Comparison of ENCODE assay signal across 24 cellular contexts in the genomic region with DNA sequence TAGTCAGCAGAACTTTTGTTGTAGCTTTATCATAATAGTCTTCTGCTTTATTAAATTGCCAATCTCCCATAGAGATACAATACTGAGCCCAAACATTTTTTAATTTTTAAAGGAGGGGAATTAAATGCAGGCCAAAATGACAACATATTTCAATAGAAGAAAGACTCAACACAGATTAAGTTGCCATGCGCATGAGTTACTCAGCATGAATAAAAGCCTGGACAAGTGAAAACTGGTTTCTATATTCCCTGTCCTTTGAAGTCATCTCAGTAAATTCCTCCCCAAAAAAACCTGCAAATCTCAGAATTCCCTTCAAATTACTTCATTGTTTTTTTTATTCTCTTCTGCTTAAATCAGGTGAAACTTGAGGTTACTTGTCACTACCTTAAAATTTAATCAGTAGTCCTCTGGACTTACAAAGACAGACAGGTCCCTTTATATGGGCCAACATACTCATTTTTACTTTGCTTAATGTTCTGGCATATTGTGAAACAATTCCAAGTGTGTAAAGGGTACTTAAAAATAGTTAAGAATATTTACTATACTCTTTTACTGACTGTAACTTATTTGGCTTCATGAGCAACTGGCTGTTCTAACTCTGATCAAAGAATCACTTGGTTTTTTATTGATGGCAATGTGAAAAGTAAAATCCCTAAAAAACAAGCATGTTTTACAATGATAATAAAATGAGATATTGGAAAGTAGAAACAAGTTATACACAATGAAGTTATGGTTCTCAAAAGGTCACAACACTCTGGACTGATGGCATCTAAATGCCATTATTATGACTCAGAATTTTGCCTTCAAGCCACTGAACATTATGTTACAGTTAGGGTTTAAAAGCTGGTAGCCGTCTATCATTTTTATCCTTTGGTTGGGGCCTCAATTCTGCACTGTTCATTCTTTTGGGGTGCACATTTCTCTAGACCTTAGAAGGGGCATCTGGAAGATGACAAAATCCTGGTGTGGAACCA. TPM values are rescaled to one million over a fixed set of nuclear protein-coding genes. Genes with fewer than 3 reads are reported as not detected.
DNase-seq lines count a peak whose midpoint lies in the region; ATAC-seq and TF ChIP-seq lines count a peak whose summit lies in the region.
"Had no signal": no experiment of that assay in that cellular context is flagged by ENCODE, and none has a peak within 500 bp of the region (broad histone marks: within the 10 kb centered on the region; RNA-seq: fewer than 3 reads in every experiment).

No MANE protein-coding gene starts in this region.

- no peaks in the 10 kb centered on the region for H4K20me1 ChIP-seq in GM23248 (ENCODE audit: insufficient read depth)

- H3K27ac Mint-ChIP-seq in osteocyte (ENCODE audit: unreplicated experiment) = peak overlapping the region; percentile 16
- H3K27ac Mint-ChIP-seq: activated naive CD4-positive, alpha-beta T cell treated with anti-CD3 and anti-CD28 coated beads, Interleukin-2, amount 50 U/mL, for 72 hours; endodermal cell; T-helper 1 cell treated with Interleukin-12 subunit alpha and Interleukin-12 subunit beta and Interleukin-4 antibody, amounts not matched to agents 30 μg/mL and 1 μg/mL, for 36 hours; type B pancreatic cell had no signal

- H3K36me3 Mint-ChIP-seq in osteocyte (ENCODE audit: unreplicated experiment) = peaks cover 5% of the 10 kb centered on the region
- H3K36me3 Mint-ChIP-seq: activated naive CD4-positive, alpha-beta T cell treated with anti-CD3 and anti-CD28 coated beads, Interleukin-2, amount 50 U/mL, for 72 hours; type B pancreatic cell had no signal

- peak overlapping the region; percentile 13 for H3K4me2 ChIP-seq in GM23248 (ENCODE audit: unreplicated experiment)

- no peak for TF ChIP-seq CTCF in osteocyte (IDR thresholded peaks at IDR 0.05)

- H3K9me3 ChIP-seq in GM23248 (ENCODE audit: low read depth) (no peaks in the 10 kb centered on the region), SJCRH30 (replicated peaks) (0 out of 2 replicates have a peak, but pooled peaks cover 3% of the 10 kb centered on the region)
- H3K9me3 ChIP-seq: gastrocnemius medialis, HAP-1 had no signal

- H3F3A ChIP-seq in GM23248 (ENCODE audit: insufficient read depth) = no peaks in the 10 kb centered on the region

- DNase-seq in GM23248 (peak; percentile 35), SJCRH30 (no peak), osteocyte (ENCODE audit: extremely low spot score, unreplicated experiment) (no peak), NCI-H2227 (lab: John Stamatoyannopoulos, UW; ENCODE audit: unreplicated experiment) (no peak)
- DNase-seq in stimulated activated naive CD8-positive, alpha-beta T cell treated with anti-CD3 and anti-CD28 coated beads, Interleukin-15, Interleukin-2, amounts not matched to agents 100 U/mL and 50 U/mL, for 24 hours = no peak
- DNase-seq: activated CD4-positive, alpha-beta T cell treated with anti-CD3 and anti-CD28 coated beads for 4 hours; DND-41; endodermal cell; gastrocnemius medialis; Karpas-422; midbrain; NCI-H1092 treated with DMSO at 0.1 percent for 48 hours; NCI-H2081 treated with DMSO at 0.1 percent for 48 hours; NCI-H526; SHP77; stimulated activated CD4-positive, alpha-beta T cell treated with anti-CD3 and anti-CD28 coated beads, Interleukin-12 subunit alpha, Interleukin-12 subunit beta, amount 100 ng/mL, for 4 hours had no signal

- no peaks in the 10 kb centered on the region for H3K27me3 Mint-ChIP-seq in osteocyte (ENCODE audit: unreplicated experiment)

- peak; percentile 62 for ATAC-seq in esophagus mucosa
- ATAC-seq in GM21723 (IDR thresholded peaks at IDR 0.05; ENCODE audit: unreplicated experiment) = no peak
- no peak for ATAC-seq in stimulated activated naive CD8-positive, alpha-beta T cell treated with anti-CD3 and anti-CD28 coated beads, Interleukin-15, Interleukin-2, amounts not matched to agents 100 U/mL and 50 U/mL, for 24 hours
- no peak for ATAC-seq in HG03432 (IDR thresholded peaks at IDR 0.05; ENCODE audit: unreplicated experiment)
- ATAC-seq: activated naive CD4-positive, alpha-beta T cell treated with anti-CD3 and anti-CD28 coated beads, Interleukin-2, amount 50 U/mL, for 72 hours; gastrocnemius medialis; left lobe of liver had no signal

- H3K9me3 Mint-ChIP-seq in osteocyte (ENCODE audit: unreplicated experiment) = peaks cover 5% of the 10 kb centered on the region
- H3K9me3 Mint-ChIP-seq: activated naive CD4-positive, alpha-beta T cell treated with anti-CD3 and anti-CD28 coated beads, Interleukin-2, amount 50 U/mL, for 72 hours; T-helper 1 cell treated with Interleukin-12 subunit alpha and Interleukin-12 subunit beta and Interleukin-4 antibody, amounts not matched to agents 30 μg/mL and 1 μg/mL, for 36 hours; type B pancreatic cell had no signal

- peaks cover 19% of the 10 kb centered on the region for H3K4me1 Mint-ChIP-seq in osteocyte (ENCODE audit: unreplicated experiment)

- H3K4me3 Mint-ChIP-seq in osteocyte (ENCODE audit: unreplicated experiment) = no peak overlapping the region
- H3K4me3 Mint-ChIP-seq: endodermal cell; T-helper 1 cell treated with Interleukin-12 subunit alpha and Interleukin-12 subunit beta and Interleukin-4 antibody, amounts not matched to agents 30 μg/mL and 1 μg/mL, for 36 hours; type B pancreatic cell had no signal

- no peak overlapping the region for H3K9ac ChIP-seq in GM23248

- H3K27ac ChIP-seq in GM23248 (no peak overlapping the region), SJCRH30 (peak overlapping the region; percentile 7; the same call in 1 of the 2 replicates)
- H3K27ac ChIP-seq: gastrocnemius medialis had no signal

- peaks cover 11% of the 10 kb centered on the region for H3K4me1 ChIP-seq in GM23248 (ENCODE audit: insufficient read depth)
- peaks cover 39% of the 10 kb centered on the region for H3K4me1 ChIP-seq in SJCRH30
- H3K4me1 ChIP-seq: gastrocnemius medialis, HAP-1 had no signal

- 72% methylated on average over 2 of the region's 2 CpGs for WGBS in GM23248 (ENCODE audit: low coverage in 1 of 2, low lambda C conversion rate in 2 of 2, missing lambda C conversion rate in 2 of 2), 2 experiments

- H3K36me3 ChIP-seq in GM23248 (ENCODE audit: low read depth) (no peaks in the 10 kb centered on the region), SJCRH30 (no peaks in the 10 kb centered on the region)
- H3K36me3 ChIP-seq: gastrocnemius medialis, HAP-1 had no signal

- H3K27me3 ChIP-seq in GM23248 (replicated peaks; ENCODE audit: insufficient read depth) = no peaks in the 10 kb centered on the region
- H3K27me3 ChIP-seq in SJCRH30 = no peaks in the 10 kb centered on the region
- H3K27me3 ChIP-seq: gastrocnemius medialis had no signal

- no peaks in the 10 kb centered on the region for H3K9me2 ChIP-seq in GM23248 (ENCODE audit: insufficient read depth)

- H3K79me2 ChIP-seq in GM23248 (ENCODE audit: insufficient read depth) = no peaks in the 10 kb centered on the region

- H2AFZ ChIP-seq in GM23248 = no peak overlapping the region

- H3K4me3 ChIP-seq in GM23248 = no peak overlapping the region
- no peak overlapping the region for H3K4me3 ChIP-seq in SJCRH30
- H3K4me3 ChIP-seq: gastrocnemius medialis, HAP-1 had no signal

- in situ Hi-C loops in GM23248 (cut with MboI) = loop anchor here (25.0 kb wide), 1 partner anchor 860 kb away; no protein-coding TSS in a partner anchor

RNA-seq across cellular contexts. Expression of gene COL21A1, which starts 49.9 kb away (rescaled TPM):
- 0.11 TPM in 1 of 2 replicates, not detected in the other for total RNA-seq in GM23248 (2014; rRNA removed; shearing (Covaris generic))
- not detected in 2 replicates for polyA plus RNA-seq in GM23248 (2016; fragmentation: Nextera tagmentation; extraction: Ambion mirVana)
- 1.2 and 1.6 TPM in 2 replicates for total RNA-seq in SJCRH30 (2014; rRNA removed; shearing (Covaris generic))
- 4.9 TPM for total RNA-seq in esophagus mucosa
- total RNA-seq in osteocyte = 48.0 and 60.0 TPM in 2 replicates
- total RNA-seq: activated naive CD4-positive, alpha-beta T cell treated with anti-CD3 and anti-CD28 coated beads, Interleukin-2, amount 50 U/mL, for 72 hours had no signal
